In the genomic region with DNA sequence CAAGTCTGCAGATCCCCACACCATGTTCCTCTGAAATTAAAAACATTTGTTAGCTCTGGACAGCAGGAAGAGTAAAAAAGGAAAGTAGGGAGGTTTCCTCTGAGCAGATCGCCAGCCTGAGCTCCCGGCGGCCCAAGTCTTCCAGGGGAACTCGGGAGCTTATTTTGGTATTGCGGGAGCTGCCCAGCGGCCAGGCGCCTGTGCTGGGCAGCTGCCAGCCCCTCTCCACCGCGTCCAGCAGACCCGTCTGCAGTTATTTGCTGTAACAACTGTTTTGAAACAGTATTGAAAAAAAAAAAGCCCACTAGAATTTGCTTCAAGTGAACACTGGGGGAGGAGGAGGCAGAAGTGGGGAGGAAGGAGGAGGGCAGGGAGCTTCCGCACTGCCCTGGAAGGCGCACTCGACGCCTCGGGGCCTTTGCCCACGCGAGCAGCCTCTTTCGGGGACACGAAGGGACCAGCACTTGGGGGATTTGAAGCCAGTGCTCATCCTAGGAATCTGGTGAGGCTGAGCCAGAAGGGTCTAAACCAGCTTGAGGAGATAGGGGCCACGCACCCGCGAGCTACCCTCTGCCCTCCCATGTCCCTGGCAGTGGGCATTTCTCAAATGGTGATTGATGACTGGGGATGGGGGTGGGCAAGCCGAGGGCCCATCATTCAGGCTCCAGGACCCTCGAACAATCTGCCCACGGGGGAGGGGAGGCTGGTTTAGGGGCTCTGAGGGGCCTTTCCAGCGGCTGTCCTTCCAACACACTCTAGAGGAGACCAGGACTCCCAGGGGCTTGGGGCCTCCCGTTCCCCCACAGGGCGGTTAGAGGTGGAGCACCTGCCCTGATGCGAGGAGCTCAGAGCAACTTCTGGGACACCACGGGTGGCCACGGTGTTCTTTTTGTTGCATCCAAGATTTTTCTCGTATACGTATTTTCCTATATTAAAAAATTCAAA, we compare ENCODE assay signal across 8 cellular contexts. TPM values are rescaled to one million over a fixed set of nuclear protein-coding genes. Genes with fewer than 3 reads are reported as not detected.
DNase-seq lines count a peak whose midpoint lies in the region; ATAC-seq, FAIRE-seq and TF ChIP-seq lines count a peak whose summit lies in the region.

No MANE protein-coding gene starts in this region.

- H4K8ac ChIP-seq in H1 (ENCODE audit: extremely low read depth, insufficient read depth, low read length): peak overlapping the region; percentile 81; the same call in 1 of the 2 replicates

- no peak overlapping the region for H3K4ac ChIP-seq in H1 (replicated peaks; ENCODE audit: insufficient read length, low read depth, low read length)

- CTCF ChIA-PET in H1 (lab: Charles Lee; ENCODE audit: partially characterized antibody): interaction anchor here (0.7 to 3.0 kb wide), 16 partner anchors 10 to 131 kb away, joined by 3 to 11 read pairs (median 4); no protein-coding TSS in a partner anchor

- H3K27me3 ChIP-seq in ACC112 (ENCODE audit: insufficient read depth, low read length): no peaks in the 10 kb centered on the region
- no peaks in the 10 kb centered on the region for H3K27me3 ChIP-seq in MG63
- H3K27me3 ChIP-seq in H1 (replicated peaks in 1 of 4; ENCODE audit: control insufficient read depth in 3 of 4, extremely low read depth in 1 of 4, insufficient read depth in 3 of 4, low read length in 3 of 4): peaks cover 44 to 67% (median 62%) of the 10 kb centered on the region in 4 experiments
- no peaks in the 10 kb centered on the region for H3K27me3 ChIP-seq in muscle layer of colon (ENCODE audit: control insufficient read depth in 1 of 2, insufficient read depth in 2 of 2, low read length in 2 of 2)

- TF ChIP-seq EP300 in H1 (IDR thresholded peaks at IDR 0.05; ENCODE audit: borderline replicate concordance in 1 of 2, low read depth in 2 of 2, low read length in 2 of 2): no peak

- peaks cover 16 to 19% of the 10 kb centered on the region in 2 experiments for H4K20me1 ChIP-seq in H1 (replicated peaks in 1 of 2; ENCODE audit: control insufficient read depth in 1 of 2, insufficient read depth in 2 of 2, low read length in 2 of 2)

- H3K79me1 ChIP-seq in H1 (ENCODE audit: low read depth, low read length): no peaks in the 10 kb centered on the region

- H3K4me2 ChIP-seq in H1 (ENCODE audit: insufficient read depth in 1 of 2, low read depth in 2 of 2, low read length in 2 of 2): peak overlapping the region; percentile 48 to 60; a peak in 3 of 4 replicates

- no peak overlapping the region for H4K5ac ChIP-seq in H1 (ENCODE audit: insufficient read length, low read depth, low read length)

- H2BK120ac ChIP-seq in H1 (replicated peaks; ENCODE audit: low read depth, low read length): no peak overlapping the region

- TF ChIP-seq POLR2A in H1 (IDR thresholded peaks at IDR 0.05; ENCODE audit: control extremely low read depth in 1 of 2, low read depth in 2 of 2, low read length in 2 of 2): no peak

- H2BK15ac ChIP-seq in H1 (ENCODE audit: low read length): 0 out of 2 replicates have a peak overlapping the region, but pooled peaks have one; percentile 16

- 0 out of 2 replicates have a peak overlapping the region, but pooled peaks have one; percentile 27 for H2BK12ac ChIP-seq in H1 (ENCODE audit: low read depth, low read length)

- no peak for TF ChIP-seq CTCF in H1 (IDR thresholded peaks at IDR 0.05; ENCODE audit: control extremely low read depth in 1 of 3, insufficient read depth in 1 of 3, low read depth in 1 of 3, low read length in 3 of 3)

- no peak overlapping the region for H3K23ac ChIP-seq in H1 (ENCODE audit: insufficient read length)

- peaks cover 33% of the 10 kb centered on the region for H3K79me2 ChIP-seq in ACC112 (ENCODE audit: control insufficient read depth, insufficient read depth, low read length, unreplicated experiment)
- H3K79me2 ChIP-seq in H1 (ENCODE audit: control insufficient read depth in 1 of 2, insufficient read depth in 2 of 2, low read length in 2 of 2): no peaks in the 10 kb centered on the region

- H3K4me3 ChIP-seq in ACC112 (ENCODE audit: low read depth, low read length) (peak overlapping the region; percentile 85), MG63 (peak overlapping the region; percentile 66), H1 (ENCODE audit: extremely low read depth in 1 of 4, insufficient read depth in 2 of 4, low read depth in 3 of 4, low read length in 4 of 4) (peak overlapping the region; percentile 31 to 64 (median 50)), muscle layer of colon (ENCODE audit: low read depth in 1 of 2, low read length in 2 of 2) (peak overlapping the region; percentile 62 to 64)

- H2AK5ac ChIP-seq in H1 (ENCODE audit: low read depth, low read length): 0 out of 2 replicates have a peak overlapping the region, but pooled peaks have one; percentile 69

- H3K23me2 ChIP-seq in H1 (ENCODE audit: low read depth, low read length): peaks cover 23% of the 10 kb centered on the region

- no peak overlapping the region; the same call in 1 of the 2 replicates for H3K18ac ChIP-seq in H1 (ENCODE audit: extremely low read depth, low read length)

- no peak overlapping the region for H2BK20ac ChIP-seq in H1 (ENCODE audit: low read length)

- POLR2A ChIA-PET in H1 (lab: Charles Lee; ENCODE audit: partially characterized antibody): interaction anchor here (0.9 to 4.5 kb wide), 5 partner anchors 9 to 140 kb away, joined by 3 to 18 read pairs (median 5); a partner anchor contains a TSS

- H3K27ac ChIP-seq in ACC112 (ENCODE audit: low read depth, low read length) (peak overlapping the region; percentile 72), H1 (ENCODE audit: low read depth, low read length) (no peak overlapping the region), muscle layer of colon (ENCODE audit: low read depth, low read length) (peak overlapping the region; percentile 92)

- DNase-seq in MG63 (peak; percentile 62), H1 (ENCODE audit: low read depth in 1 of 2, low spot score in 2 of 2) (peak in 1 of 2 experiments; percentile 53), SIG-M5 treated with dmso at 0.1 percent for 504 hours (lab: John Stamatoyannopoulos, UW; ENCODE audit: unreplicated experiment) (no peak)

- H3K9me3 ChIP-seq in MG63 (no peaks in the 10 kb centered on the region), H1 (ENCODE audit: insufficient read depth in 2 of 2, low read depth in 1 of 2, low read length in 1 of 2) (no peaks in the 10 kb centered on the region), muscle layer of colon (ENCODE audit: low read length) (no peaks in the 10 kb centered on the region)

- H3K9ac ChIP-seq in H1 (replicated peaks in 1 of 4; ENCODE audit: extremely low read depth in 1 of 4, low read depth in 3 of 4, low read length in 3 of 4) (no peak overlapping the region), muscle layer of colon (ENCODE audit: low read length) (peak overlapping the region; percentile 87)

- no peak overlapping the region for H4K91ac ChIP-seq in H1 (replicated peaks; ENCODE audit: insufficient read length, low read length)

- H3K56ac ChIP-seq in H1 (replicated peaks; ENCODE audit: insufficient read length, low read depth, low read length): no peak overlapping the region

- ATAC-seq in HG02678 (IDR thresholded peaks at IDR 0.05; ENCODE audit: unreplicated experiment) (no peak), HG02884 (IDR thresholded peaks at IDR 0.05; ENCODE audit: unreplicated experiment) (no peak), GM19397 (IDR thresholded peaks at IDR 0.05; ENCODE audit: unreplicated experiment) (no peak)

- H3K36me3 ChIP-seq in ACC112 (ENCODE audit: insufficient read depth, low read length) (no peaks in the 10 kb centered on the region), MG63 (peaks cover 7% of the 10 kb centered on the region), H1 (ENCODE audit: control insufficient read depth in 2 of 4, insufficient read depth in 4 of 4, low read length in 3 of 4) (no peaks in the 10 kb centered on the region; a peak in 1 of 8 replicates), muscle layer of colon (ENCODE audit: insufficient read depth, low read length) (no peaks in the 10 kb centered on the region)

- 28% methylated on average over 33 of the region's 33 CpGs; no CpG with 5 or more reads in 1 of the 2 experiments for WGBS in H1 (ENCODE audit: extremely low coverage in 1 of 2, insufficient coverage in 1 of 2, insufficient read length in 1 of 2, insufficient replicate concordance in 2 of 2, low coverage in 1 of 2, low lambda C conversion rate in 2 of 2, missing lambda C conversion rate in 1 of 2), 2 experiments

- no peak overlapping the region for H2BK5ac ChIP-seq in H1 (ENCODE audit: low read depth, low read length)

- H3K4me1 ChIP-seq in ACC112 (ENCODE audit: control insufficient read depth, insufficient read depth, low read length, unreplicated experiment): peaks cover 30% of the 10 kb centered on the region
- H3K4me1 ChIP-seq in H1 (replicated peaks in 1 of 4; ENCODE audit: control insufficient read depth in 3 of 4, insufficient read depth in 4 of 4, low read length in 3 of 4): peaks cover 2 to 44% (median 34%) of the 10 kb centered on the region in 4 experiments
- peaks cover 55% of the 10 kb centered on the region for H3K4me1 ChIP-seq in muscle layer of colon (ENCODE audit: insufficient read depth, low read length)

- H3K14ac ChIP-seq in H1 (ENCODE audit: insufficient read length): no peak overlapping the region

- H2AFZ ChIP-seq in ACC112 (ENCODE audit: low read length, unreplicated experiment) (peak overlapping the region; percentile 7), H1 (ENCODE audit: low read length) (no peak overlapping the region)

- no peak for TF ChIP-seq RAD21 in H1 (IDR thresholded peaks at IDR 0.05 in 1 of 2, conservative IDR thresholded peaks at IDR 0.05 in 1 of 2; ENCODE audit: low read depth in 2 of 2, low read length in 2 of 2)

- no peak for FAIRE-seq in H1 (lab: Jason Lieb, UNC)

TF ChIP-seq in H1, 55 proteins besides CTCF, POLR2A, EP300 and RAD21:
- TF ChIP-seq RNF2 (IDR thresholded peaks at IDR 0.05; ENCODE audit: borderline replicate concordance, low read depth, low read length, missing control alignments, poor library complexity, severe bottlenecking): peak; percentile 68
- peak; percentile 68 for TF ChIP-seq EZH2 (IDR thresholded peaks at IDR 0.05; ENCODE audit: low read depth, low read length, severe bottlenecking)
- TF ChIP-seq SUZ12 (IDR thresholded peaks at IDR 0.05; ENCODE audit: low read length): peak; percentile 58
- no peak for TF ChIP-seq SRF (IDR thresholded peaks at IDR 0.05; ENCODE audit: low read depth, low read length)

RNA-seq across cellular contexts. Expression of a gene that starts 3.0 kb away (rescaled TPM):
- 3.6 and 10.4 TPM in 2 replicates for total RNA-seq in MG63 (2014; rRNA removed; shearing (Covaris generic); ENCODE audit: low replicate concordance)
- total RNA-seq in H1 (2021; fragmentation: NEBNext Ultra II Directional; extraction: Animal tissue kit (Norgen Biotek cat#: 25700)): 0.58 and 0.71 TPM in 2 replicates
- 0.26 and 0.61 TPM in 2 replicates for polyA plus RNA-seq in H1 (2011; rRNA removed)
- polyA plus RNA-seq in H1 (2011; cell fraction: cytosol; rRNA removed): 0.47 TPM
- 2.9 TPM for polyA plus RNA-seq in H1 (2011; cell fraction: nucleus; rRNA removed)
- polyA plus RNA-seq in H1 (2012, experiment 1 of 2): 0.44 to 0.98 TPM (median 0.89 TPM) in 4 replicates
- 0.58 TPM for polyA plus RNA-seq in H1 (2012, experiment 2 of 2)
- polyA plus RNA-seq in H1 (2013, experiment 1 of 2): 0.45 TPM
- 0.50 TPM for polyA plus RNA-seq in H1 (2013, experiment 2 of 2)
- 0.88 and 0.95 TPM in 2 replicates for polyA minus RNA-seq in H1 (2011; rRNA and poly(A)+ RNA removed)
- 3.2 TPM for polyA minus RNA-seq in H1 (2011; cell fraction: cytosol; rRNA and poly(A)+ RNA removed)
- 1.3 TPM for polyA minus RNA-seq in H1 (2011; cell fraction: nucleus; rRNA and poly(A)+ RNA removed)
